In the genomic region with DNA sequence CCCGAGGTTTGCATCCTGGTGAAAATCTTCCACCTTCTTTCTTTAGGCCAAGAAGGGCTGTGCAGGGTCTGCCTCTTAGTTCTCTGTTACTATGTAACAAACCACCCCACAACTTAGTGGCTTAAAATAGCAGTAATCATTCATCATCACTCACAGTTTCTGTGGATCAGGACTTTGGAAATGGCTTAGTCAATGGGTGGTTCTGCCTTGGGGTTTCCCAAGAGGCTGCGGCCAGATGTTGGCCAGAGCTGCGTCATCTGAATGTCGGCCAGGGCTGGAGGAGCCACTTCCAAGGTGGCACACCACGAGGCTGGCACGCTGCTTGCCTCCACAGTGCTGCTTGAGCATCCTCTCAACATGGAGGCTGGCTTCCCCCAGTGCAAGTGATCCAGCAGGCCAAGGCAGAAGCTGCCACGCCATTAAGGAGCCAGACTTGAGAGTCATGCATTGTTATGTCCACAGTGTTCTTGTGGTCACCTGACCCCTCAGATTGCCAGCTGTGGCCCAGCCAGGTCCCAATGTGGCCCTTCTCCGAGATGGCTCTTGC, we compare ENCODE assay signal across 1 cellular context.
TF ChIP-seq lines count a peak whose summit lies in the region.

No MANE protein-coding gene starts in this region.

TF ChIP-seq in HepG2, 621 proteins besides CTCF, POLR2A, EP300 and RAD21 (continued from another document):
- TF ChIP-seq, protein P1, sequence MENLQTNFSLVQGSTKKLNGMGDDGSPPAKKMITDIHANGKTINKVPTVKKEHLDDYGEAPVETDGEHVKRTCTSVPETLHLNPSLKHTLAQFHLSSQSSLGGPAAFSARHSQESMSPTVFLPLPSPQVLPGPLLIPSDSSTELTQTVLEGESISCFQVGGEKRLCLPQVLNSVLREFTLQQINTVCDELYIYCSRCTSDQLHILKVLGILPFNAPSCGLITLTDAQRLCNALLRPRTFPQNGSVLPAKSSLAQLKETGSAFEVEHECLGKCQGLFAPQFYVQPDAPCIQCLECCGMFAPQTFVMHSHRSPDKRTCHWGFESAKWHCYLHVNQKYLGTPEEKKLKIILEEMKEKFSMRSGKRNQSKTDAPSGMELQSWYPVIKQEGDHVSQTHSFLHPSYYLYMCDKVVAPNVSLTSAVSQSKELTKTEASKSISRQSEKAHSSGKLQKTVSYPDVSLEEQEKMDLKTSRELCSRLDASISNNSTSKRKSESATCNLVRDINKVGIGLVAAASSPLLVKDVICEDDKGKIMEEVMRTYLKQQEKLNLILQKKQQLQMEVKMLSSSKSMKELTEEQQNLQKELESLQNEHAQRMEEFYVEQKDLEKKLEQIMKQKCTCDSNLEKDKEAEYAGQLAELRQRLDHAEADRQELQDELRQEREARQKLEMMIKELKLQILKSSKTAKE (CRISPR knock-in tag; IDR thresholded peaks at IDR 0.05; ENCODE audit: borderline replicate concordance), result no peak
- TF ChIP-seq SP1 (IDR thresholded peaks at IDR 0.05) (no peak), SP1 (CRISPR knock-in tag; IDR thresholded peaks at IDR 0.05) (no peak), NKX3-1 (CRISPR knock-in tag; IDR thresholded peaks at IDR 0.05) (no peak), SRSF4 (IDR thresholded peaks at IDR 0.05; ENCODE audit: low read depth, low read length, poor library complexity, severe bottlenecking) (no peak), ZNF614 (CRISPR knock-in tag; IDR thresholded peaks at IDR 0.05; ENCODE audit: borderline replicate concordance) (no peak), PHF20 (CRISPR knock-in tag; IDR thresholded peaks at IDR 0.05) (no peak), ZNF552 (CRISPR knock-in tag; IDR thresholded peaks at IDR 0.05; ENCODE audit: borderline replicate concordance) (no peak), ZNF850 (CRISPR knock-in tag; conservative IDR thresholded peaks at IDR 0.05) (no peak), ISX (CRISPR knock-in tag; conservative IDR thresholded peaks at IDR 0.05) (no peak)
- TF ChIP-seq, protein P2, sequence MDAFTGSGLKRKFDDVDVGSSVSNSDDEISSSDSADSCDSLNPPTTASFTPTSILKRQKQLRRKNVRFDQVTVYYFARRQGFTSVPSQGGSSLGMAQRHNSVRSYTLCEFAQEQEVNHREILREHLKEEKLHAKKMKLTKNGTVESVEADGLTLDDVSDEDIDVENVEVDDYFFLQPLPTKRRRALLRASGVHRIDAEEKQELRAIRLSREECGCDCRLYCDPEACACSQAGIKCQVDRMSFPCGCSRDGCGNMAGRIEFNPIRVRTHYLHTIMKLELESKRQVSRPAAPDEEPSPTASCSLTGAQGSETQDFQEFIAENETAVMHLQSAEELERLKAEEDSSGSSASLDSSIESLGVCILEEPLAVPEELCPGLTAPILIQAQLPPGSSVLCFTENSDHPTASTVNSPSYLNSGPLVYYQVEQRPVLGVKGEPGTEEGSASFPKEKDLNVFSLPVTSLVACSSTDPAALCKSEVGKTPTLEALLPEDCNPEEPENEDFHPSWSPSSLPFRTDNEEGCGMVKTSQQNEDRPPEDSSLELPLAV (CRISPR knock-in tag; conservative IDR thresholded peaks at IDR 0.05; ENCODE audit: low read depth), result no peak
